Comparison of ENCODE assay signal across 1 cellular context in the genomic region with DNA sequence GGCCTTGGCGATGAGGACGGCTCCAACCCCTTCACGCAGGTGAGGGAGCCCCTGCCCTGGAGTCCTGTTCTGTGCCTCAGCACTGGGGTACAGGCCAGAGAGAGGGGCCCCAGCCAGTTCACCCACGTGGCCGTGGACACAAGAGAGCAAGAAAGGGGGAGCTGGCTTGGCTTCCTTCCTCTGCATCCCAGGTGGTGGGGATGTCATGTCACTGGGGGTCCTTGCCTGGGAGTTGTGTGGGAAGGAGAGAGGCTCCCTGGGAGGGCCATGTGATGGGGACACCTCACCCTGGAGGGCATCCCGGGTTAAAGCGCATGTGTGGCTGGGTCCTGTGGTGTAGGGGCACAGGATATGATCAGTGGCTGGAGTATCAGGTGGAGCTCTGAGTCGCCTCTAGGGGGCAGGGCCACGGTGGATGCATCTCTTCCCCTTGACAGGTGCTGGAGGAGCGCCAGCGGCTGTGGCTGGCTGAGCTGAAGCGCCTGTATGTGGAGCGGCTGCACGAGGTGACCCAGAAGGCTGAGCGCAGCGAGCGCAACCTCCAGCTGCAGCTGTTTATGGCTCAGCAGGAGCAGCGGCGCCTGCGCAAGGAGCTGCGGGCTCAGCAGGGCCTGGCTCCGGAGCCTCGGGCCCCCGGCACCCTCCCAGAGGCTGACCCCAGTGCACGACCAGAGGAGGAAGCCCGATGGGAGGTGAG.
TF ChIP-seq lines count a peak whose summit lies in the region.

No MANE protein-coding gene starts in this region.

TF ChIP-seq in K562, 482 proteins besides CTCF, POLR2A, EP300 and RAD21 (continued from another document and continues in another):
- TF ChIP-seq, protein P1, sequence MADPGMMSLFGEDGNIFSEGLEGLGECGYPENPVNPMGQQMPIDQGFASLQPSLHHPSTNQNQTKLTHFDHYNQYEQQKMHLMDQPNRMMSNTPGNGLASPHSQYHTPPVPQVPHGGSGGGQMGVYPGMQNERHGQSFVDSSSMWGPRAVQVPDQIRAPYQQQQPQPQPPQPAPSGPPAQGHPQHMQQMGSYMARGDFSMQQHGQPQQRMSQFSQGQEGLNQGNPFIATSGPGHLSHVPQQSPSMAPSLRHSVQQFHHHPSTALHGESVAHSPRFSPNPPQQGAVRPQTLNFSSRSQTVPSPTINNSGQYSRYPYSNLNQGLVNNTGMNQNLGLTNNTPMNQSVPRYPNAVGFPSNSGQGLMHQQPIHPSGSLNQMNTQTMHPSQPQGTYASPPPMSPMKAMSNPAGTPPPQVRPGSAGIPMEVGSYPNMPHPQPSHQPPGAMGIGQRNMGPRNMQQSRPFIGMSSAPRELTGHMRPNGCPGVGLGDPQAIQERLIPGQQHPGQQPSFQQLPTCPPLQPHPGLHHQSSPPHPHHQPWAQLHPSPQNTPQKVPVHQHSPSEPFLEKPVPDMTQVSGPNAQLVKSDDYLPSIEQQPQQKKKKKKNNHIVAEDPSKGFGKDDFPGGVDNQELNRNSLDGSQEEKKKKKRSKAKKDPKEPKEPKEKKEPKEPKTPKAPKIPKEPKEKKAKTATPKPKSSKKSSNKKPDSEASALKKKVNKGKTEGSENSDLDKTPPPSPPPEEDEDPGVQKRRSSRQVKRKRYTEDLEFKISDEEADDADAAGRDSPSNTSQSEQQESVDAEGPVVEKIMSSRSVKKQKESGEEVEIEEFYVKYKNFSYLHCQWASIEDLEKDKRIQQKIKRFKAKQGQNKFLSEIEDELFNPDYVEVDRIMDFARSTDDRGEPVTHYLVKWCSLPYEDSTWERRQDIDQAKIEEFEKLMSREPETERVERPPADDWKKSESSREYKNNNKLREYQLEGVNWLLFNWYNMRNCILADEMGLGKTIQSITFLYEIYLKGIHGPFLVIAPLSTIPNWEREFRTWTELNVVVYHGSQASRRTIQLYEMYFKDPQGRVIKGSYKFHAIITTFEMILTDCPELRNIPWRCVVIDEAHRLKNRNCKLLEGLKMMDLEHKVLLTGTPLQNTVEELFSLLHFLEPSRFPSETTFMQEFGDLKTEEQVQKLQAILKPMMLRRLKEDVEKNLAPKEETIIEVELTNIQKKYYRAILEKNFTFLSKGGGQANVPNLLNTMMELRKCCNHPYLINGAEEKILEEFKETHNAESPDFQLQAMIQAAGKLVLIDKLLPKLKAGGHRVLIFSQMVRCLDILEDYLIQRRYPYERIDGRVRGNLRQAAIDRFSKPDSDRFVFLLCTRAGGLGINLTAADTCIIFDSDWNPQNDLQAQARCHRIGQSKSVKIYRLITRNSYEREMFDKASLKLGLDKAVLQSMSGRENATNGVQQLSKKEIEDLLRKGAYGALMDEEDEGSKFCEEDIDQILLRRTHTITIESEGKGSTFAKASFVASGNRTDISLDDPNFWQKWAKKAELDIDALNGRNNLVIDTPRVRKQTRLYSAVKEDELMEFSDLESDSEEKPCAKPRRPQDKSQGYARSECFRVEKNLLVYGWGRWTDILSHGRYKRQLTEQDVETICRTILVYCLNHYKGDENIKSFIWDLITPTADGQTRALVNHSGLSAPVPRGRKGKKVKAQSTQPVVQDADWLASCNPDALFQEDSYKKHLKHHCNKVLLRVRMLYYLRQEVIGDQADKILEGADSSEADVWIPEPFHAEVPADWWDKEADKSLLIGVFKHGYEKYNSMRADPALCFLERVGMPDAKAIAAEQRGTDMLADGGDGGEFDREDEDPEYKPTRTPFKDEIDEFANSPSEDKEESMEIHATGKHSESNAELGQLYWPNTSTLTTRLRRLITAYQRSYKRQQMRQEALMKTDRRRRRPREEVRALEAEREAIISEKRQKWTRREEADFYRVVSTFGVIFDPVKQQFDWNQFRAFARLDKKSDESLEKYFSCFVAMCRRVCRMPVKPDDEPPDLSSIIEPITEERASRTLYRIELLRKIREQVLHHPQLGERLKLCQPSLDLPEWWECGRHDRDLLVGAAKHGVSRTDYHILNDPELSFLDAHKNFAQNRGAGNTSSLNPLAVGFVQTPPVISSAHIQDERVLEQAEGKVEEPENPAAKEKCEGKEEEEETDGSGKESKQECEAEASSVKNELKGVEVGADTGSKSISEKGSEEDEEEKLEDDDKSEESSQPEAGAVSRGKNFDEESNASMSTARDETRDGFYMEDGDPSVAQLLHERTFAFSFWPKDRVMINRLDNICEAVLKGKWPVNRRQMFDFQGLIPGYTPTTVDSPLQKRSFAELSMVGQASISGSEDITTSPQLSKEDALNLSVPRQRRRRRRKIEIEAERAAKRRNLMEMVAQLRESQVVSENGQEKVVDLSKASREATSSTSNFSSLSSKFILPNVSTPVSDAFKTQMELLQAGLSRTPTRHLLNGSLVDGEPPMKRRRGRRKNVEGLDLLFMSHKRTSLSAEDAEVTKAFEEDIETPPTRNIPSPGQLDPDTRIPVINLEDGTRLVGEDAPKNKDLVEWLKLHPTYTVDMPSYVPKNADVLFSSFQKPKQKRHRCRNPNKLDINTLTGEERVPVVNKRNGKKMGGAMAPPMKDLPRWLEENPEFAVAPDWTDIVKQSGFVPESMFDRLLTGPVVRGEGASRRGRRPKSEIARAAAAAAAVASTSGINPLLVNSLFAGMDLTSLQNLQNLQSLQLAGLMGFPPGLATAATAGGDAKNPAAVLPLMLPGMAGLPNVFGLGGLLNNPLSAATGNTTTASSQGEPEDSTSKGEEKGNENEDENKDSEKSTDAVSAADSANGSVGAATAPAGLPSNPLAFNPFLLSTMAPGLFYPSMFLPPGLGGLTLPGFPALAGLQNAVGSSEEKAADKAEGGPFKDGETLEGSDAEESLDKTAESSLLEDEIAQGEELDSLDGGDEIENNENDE (IDR thresholded peaks at IDR 0.05; ENCODE audit: low read depth, low read length): no peak
- TF ChIP-seq, protein P2, sequence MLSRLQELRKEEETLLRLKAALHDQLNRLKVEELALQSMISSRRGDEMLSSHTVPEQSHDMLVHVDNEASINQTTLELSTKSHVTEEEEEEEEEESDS (CRISPR knock-in tag; IDR thresholded peaks at IDR 0.05): no peak
- TF ChIP-seq MYNN (IDR thresholded peaks at IDR 0.05): no peak
- no peak for TF ChIP-seq MYNN (CRISPR knock-in tag; IDR thresholded peaks at IDR 0.05)
- TF ChIP-seq NR3C1 (CRISPR knock-in tag; IDR thresholded peaks at IDR 0.05): no peak
- TF ChIP-seq, protein P3, sequence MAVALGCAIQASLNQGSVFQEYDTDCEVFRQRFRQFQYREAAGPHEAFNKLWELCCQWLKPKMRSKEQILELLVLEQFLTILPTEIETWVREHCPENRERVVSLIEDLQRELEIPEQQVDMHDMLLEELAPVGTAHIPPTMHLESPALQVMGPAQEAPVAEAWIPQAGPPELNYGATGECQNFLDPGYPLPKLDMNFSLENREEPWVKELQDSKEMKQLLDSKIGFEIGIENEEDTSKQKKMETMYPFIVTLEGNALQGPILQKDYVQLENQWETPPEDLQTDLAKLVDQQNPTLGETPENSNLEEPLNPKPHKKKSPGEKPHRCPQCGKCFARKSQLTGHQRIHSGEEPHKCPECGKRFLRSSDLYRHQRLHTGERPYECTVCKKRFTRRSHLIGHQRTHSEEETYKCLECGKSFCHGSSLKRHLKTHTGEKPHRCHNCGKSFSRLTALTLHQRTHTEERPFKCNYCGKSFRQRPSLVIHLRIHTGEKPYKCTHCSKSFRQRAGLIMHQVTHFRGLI (CRISPR knock-in tag; IDR thresholded peaks at IDR 0.05): no peak
- no peak for TF ChIP-seq TSC22D4 (tag; IDR thresholded peaks at IDR 0.05)
- 0 out of 2 replicates have a peak, but pooled peaks have one; percentile 32 for TF ChIP-seq SOX6 (IDR thresholded peaks at IDR 0.05)
- TF ChIP-seq ARID1B (IDR thresholded peaks at IDR 0.05): peak; percentile 20; the same call in 1 of the 2 replicates
- no peak for TF ChIP-seq EP400 (IDR thresholded peaks at IDR 0.05)
- peak; percentile 49; the same call in 1 of the 2 replicates for TF ChIP-seq CREM (IDR thresholded peaks at IDR 0.05; ENCODE audit: low read depth)
- no peak for TF ChIP-seq ZBTB17 (CRISPR knock-in tag; IDR thresholded peaks at IDR 0.05)
- TF ChIP-seq, protein P4, sequence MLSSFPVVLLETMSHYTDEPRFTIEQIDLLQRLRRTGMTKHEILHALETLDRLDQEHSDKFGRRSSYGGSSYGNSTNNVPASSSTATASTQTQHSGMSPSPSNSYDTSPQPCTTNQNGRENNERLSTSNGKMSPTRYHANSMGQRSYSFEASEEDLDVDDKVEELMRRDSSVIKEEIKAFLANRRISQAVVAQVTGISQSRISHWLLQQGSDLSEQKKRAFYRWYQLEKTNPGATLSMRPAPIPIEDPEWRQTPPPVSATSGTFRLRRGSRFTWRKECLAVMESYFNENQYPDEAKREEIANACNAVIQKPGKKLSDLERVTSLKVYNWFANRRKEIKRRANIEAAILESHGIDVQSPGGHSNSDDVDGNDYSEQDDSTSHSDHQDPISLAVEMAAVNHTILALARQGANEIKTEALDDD (IDR thresholded peaks at IDR 0.05): no peak
- TF ChIP-seq HLTF (IDR thresholded peaks at IDR 0.05): no peak
- TF ChIP-seq CHD4 (IDR thresholded peaks at IDR 0.05; ENCODE audit: insufficient read depth, insufficient replicate concordance, low read depth, low read length, poor library complexity, severe bottlenecking): no peak
- TF ChIP-seq NFIC (IDR thresholded peaks at IDR 0.05): peak; percentile 97
- TF ChIP-seq LCOR (CRISPR knock-in tag; IDR thresholded peaks at IDR 0.05): no peak
- TF ChIP-seq ZNF695 (CRISPR knock-in tag; IDR thresholded peaks at IDR 0.05): no peak
- TF ChIP-seq STAT5A (IDR thresholded peaks at IDR 0.05; ENCODE audit: borderline replicate concordance, low read length): no peak
- TF ChIP-seq CBX1 (IDR thresholded peaks at IDR 0.05; ENCODE audit: low read depth): no peak
- no peak for TF ChIP-seq CAMTA2 (CRISPR knock-in tag; conservative IDR thresholded peaks at IDR 0.05)
- no peak for TF ChIP-seq ZNF436 (CRISPR knock-in tag; IDR thresholded peaks at IDR 0.05)
- no peak for TF ChIP-seq ETV6 (IDR thresholded peaks at IDR 0.05; ENCODE audit: borderline replicate concordance in 1 of 2, low read depth in 2 of 2, low read length in 1 of 2)
- TF ChIP-seq ETV6 (CRISPR knock-in tag; IDR thresholded peaks at IDR 0.05; ENCODE audit: borderline replicate concordance): no peak
- TF ChIP-seq, protein P5, sequence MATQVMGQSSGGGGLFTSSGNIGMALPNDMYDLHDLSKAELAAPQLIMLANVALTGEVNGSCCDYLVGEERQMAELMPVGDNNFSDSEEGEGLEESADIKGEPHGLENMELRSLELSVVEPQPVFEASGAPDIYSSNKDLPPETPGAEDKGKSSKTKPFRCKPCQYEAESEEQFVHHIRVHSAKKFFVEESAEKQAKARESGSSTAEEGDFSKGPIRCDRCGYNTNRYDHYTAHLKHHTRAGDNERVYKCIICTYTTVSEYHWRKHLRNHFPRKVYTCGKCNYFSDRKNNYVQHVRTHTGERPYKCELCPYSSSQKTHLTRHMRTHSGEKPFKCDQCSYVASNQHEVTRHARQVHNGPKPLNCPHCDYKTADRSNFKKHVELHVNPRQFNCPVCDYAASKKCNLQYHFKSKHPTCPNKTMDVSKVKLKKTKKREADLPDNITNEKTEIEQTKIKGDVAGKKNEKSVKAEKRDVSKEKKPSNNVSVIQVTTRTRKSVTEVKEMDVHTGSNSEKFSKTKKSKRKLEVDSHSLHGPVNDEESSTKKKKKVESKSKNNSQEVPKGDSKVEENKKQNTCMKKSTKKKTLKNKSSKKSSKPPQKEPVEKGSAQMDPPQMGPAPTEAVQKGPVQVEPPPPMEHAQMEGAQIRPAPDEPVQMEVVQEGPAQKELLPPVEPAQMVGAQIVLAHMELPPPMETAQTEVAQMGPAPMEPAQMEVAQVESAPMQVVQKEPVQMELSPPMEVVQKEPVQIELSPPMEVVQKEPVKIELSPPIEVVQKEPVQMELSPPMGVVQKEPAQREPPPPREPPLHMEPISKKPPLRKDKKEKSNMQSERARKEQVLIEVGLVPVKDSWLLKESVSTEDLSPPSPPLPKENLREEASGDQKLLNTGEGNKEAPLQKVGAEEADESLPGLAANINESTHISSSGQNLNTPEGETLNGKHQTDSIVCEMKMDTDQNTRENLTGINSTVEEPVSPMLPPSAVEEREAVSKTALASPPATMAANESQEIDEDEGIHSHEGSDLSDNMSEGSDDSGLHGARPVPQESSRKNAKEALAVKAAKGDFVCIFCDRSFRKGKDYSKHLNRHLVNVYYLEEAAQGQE (CRISPR knock-in tag; IDR thresholded peaks at IDR 0.05; ENCODE audit: low read depth): 0 out of 2 replicates have a peak, but pooled peaks have one; percentile 21
- TF ChIP-seq ZSCAN32 (CRISPR knock-in tag; IDR thresholded peaks at IDR 0.05): no peak
- TF ChIP-seq ZNF507 (tag; conservative IDR thresholded peaks at IDR 0.05): no peak
- TF ChIP-seq PCBP1 (IDR thresholded peaks at IDR 0.05; ENCODE audit: low read depth, low read length, poor library complexity, severe bottlenecking): no peak
- 0 out of 2 replicates have a peak, but pooled peaks have one; percentile 32 for TF ChIP-seq RNF2 (IDR thresholded peaks at IDR 0.05)
- TF ChIP-seq, protein P6, sequence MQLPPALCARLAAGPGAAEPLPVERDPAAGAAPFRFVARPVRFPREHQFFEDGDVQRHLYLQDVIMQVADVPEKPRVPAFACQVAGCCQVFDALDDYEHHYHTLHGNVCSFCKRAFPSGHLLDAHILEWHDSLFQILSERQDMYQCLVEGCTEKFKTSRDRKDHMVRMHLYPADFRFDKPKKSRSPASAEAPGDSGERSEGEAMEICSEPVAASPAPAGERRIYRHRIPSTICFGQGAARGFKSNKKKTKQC (CRISPR knock-in tag; IDR thresholded peaks at IDR 0.05): 0 out of 2 replicates have a peak, but pooled peaks have one; percentile 17
- TF ChIP-seq ZBTB7A (IDR thresholded peaks at IDR 0.05; ENCODE audit: borderline replicate concordance, control insufficient read depth, low read depth, low read length): no peak
- TF ChIP-seq ZFPM2 (CRISPR knock-in tag; IDR thresholded peaks at IDR 0.05): no peak
- no peak for TF ChIP-seq ZNF316 (IDR thresholded peaks at IDR 0.05)
- no peak for TF ChIP-seq HDAC6 (IDR thresholded peaks at IDR 0.05; ENCODE audit: low read depth, low read length)
- TF ChIP-seq MCM3 (IDR thresholded peaks at IDR 0.05): no peak
- TF ChIP-seq HNRNPL (IDR thresholded peaks at IDR 0.05; ENCODE audit: low read depth, low read length): no peak
- no peak for TF ChIP-seq DIDO1 (tag; IDR thresholded peaks at IDR 0.05; ENCODE audit: low read depth)
- peak; percentile 59; the same call in 1 of the 2 replicates for TF ChIP-seq RB1 (IDR thresholded peaks at IDR 0.05; ENCODE audit: low read depth)
